8 cellular contexts compared by ENCODE assay signal in genomic region chr3:124094496-124094895, GRCh38.
"Had no signal": no experiment of that assay in that cellular context is flagged by ENCODE, and none has a peak within 500 bp of the region (broad histone marks: within the 10 kb centered on the region; RNA-seq: fewer than 3 reads in every experiment).

No MANE protein-coding gene starts in this region.

- H3K4me3 ChIP-seq: breast epithelium, gastroesophageal sphincter, hepatocyte, smooth muscle cell, transverse colon had no signal

- H3K9me3 Mint-ChIP-seq: activated naive CD4-positive, alpha-beta T cell treated with anti-CD3 and anti-CD28 coated beads, Interleukin-2, amount 50 U/mL, for 24 hours; activated T-helper 2 cell treated with anti-CD3 and anti-CD28 coated beads, Interferon-gamma antibody, Interleukin-2, Interleukin-4, amounts not matched to agents 10 μg/mL and 5 μg/mL and 100 μg/mL, durations not matched to agents 14 hours and 24 hours and 36 hours had no signal

- H3K9me3 ChIP-seq: breast epithelium, gastroesophageal sphincter, transverse colon had no signal

- H3K4me1 ChIP-seq: breast epithelium, gastroesophageal sphincter, transverse colon had no signal

- H3K36me3 ChIP-seq: breast epithelium, gastroesophageal sphincter, transverse colon had no signal

- H3K4me3 Mint-ChIP-seq: activated naive CD4-positive, alpha-beta T cell treated with anti-CD3 and anti-CD28 coated beads, Interleukin-2, amount 50 U/mL, for 24 hours had no signal

- H3K4me1 Mint-ChIP-seq: activated naive CD4-positive, alpha-beta T cell treated with anti-CD3 and anti-CD28 coated beads, Interleukin-2, amount 50 U/mL, for 24 hours had no signal

- ATAC-seq: gastroesophageal sphincter had no signal

- H3K27me3 ChIP-seq: breast epithelium, gastroesophageal sphincter, hepatocyte, transverse colon had no signal

- H3K27ac Mint-ChIP-seq: activated naive CD4-positive, alpha-beta T cell treated with anti-CD3 and anti-CD28 coated beads, Interleukin-2, amount 50 U/mL, for 24 hours; activated T-helper 2 cell treated with anti-CD3 and anti-CD28 coated beads, Interferon-gamma antibody, Interleukin-2, Interleukin-4, amounts not matched to agents 10 μg/mL and 5 μg/mL and 100 μg/mL, durations not matched to agents 14 hours and 24 hours and 36 hours had no signal

- H3K36me3 Mint-ChIP-seq: activated naive CD4-positive, alpha-beta T cell treated with anti-CD3 and anti-CD28 coated beads, Interleukin-2, amount 50 U/mL, for 24 hours had no signal

- DNase-seq: activated CD4-positive, alpha-beta T cell treated with anti-CD3 and anti-CD28 coated beads, Interleukin-2, amount 50 U/mL, for 1 hour; transverse colon had no signal

- H3K27ac ChIP-seq: breast epithelium, gastroesophageal sphincter, hepatocyte, transverse colon had no signal
